23 cellular contexts compared by ENCODE assay signal in the genomic region with DNA sequence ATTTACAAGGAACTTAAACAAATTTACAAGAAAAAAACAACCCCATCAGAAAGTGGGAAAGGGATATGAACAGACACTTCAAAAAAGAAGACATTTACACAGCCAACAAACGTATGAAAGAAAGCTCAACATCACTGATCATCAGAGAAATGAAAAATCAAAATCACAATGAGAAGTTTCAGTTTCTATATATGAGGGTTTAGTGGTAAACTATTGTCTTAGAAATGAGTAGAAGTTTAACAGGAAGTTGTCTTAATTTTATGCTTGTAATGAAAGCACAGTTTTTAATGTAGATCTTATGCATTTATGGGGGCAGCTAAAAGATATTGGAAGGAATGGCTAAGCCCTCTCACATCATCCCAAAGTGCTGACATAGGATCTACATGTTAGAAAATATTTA.
DNase-seq lines count a peak whose midpoint lies in the region; ATAC-seq lines count a peak whose summit lies in the region.
"Had no signal": no experiment of that assay in that cellular context is flagged by ENCODE, and none has a peak within 500 bp of the region (broad histone marks: within the 10 kb centered on the region; RNA-seq: fewer than 3 reads in every experiment).

No MANE protein-coding gene starts in this region.

- H3K4me3 Mint-ChIP-seq in naive thymus-derived CD8-positive, alpha-beta T cell: no peak overlapping the region
- H3K4me3 Mint-ChIP-seq: activated CD4-positive, alpha-beta T cell treated with anti-CD3 and anti-CD28 coated beads, Interleukin-2, amount 10 ng/mL, durations not matched to agents 24 days and 14 days; central memory CD8-positive, alpha-beta T cell; neural progenitor cell had no signal

- peaks cover 0 to 21% (median 0%) of the 10 kb centered on the region in 9 donors for H3K9me3 Mint-ChIP-seq in naive thymus-derived CD8-positive, alpha-beta T cell
- H3K9me3 Mint-ChIP-seq: activated CD4-positive, alpha-beta T cell treated with anti-CD3 and anti-CD28 coated beads, Interleukin-2, amount 10 ng/mL, durations not matched to agents 24 days and 14 days had no signal

- H3K4me1 Mint-ChIP-seq in naive thymus-derived CD8-positive, alpha-beta T cell: no peaks in the 10 kb centered on the region
- H3K4me1 Mint-ChIP-seq: activated CD4-positive, alpha-beta T cell treated with anti-CD3 and anti-CD28 coated beads, Interleukin-2, amount 10 ng/mL, durations not matched to agents 24 days and 14 days; central memory CD8-positive, alpha-beta T cell had no signal

- H3K27ac Mint-ChIP-seq in naive thymus-derived CD8-positive, alpha-beta T cell: no peak overlapping the region
- H3K27ac Mint-ChIP-seq: activated CD4-positive, alpha-beta T cell treated with anti-CD3 and anti-CD28 coated beads, Interleukin-2, amount 10 ng/mL, durations not matched to agents 24 days and 14 days; neural progenitor cell had no signal

- ATAC-seq in GM18868 (IDR thresholded peaks at IDR 0.05; ENCODE audit: unreplicated experiment) (peak; percentile 65), GM21529 (IDR thresholded peaks at IDR 0.05; ENCODE audit: unreplicated experiment) (peak; percentile 72), HG03159 (IDR thresholded peaks at IDR 0.05; ENCODE audit: unreplicated experiment) (peak; percentile 78), GM19324 (IDR thresholded peaks at IDR 0.05; ENCODE audit: low FRiP score, unreplicated experiment) (no peak)
- ATAC-seq in naive thymus-derived CD8-positive, alpha-beta T cell: no peak
- ATAC-seq: left colon had no signal

- POLR2A ChIA-PET in naive thymus-derived CD8-positive, alpha-beta T cell (lab: Charles Lee): no interaction called here

- DNase-seq in naive thymus-derived CD8-positive, alpha-beta T cell: no peak
- no peak for DNase-seq in activated CD8-positive, alpha-beta memory T cell treated with anti-CD3 and anti-CD28 coated beads, Interleukin-2, amount 50 U/mL, for 4 hours
- no peak for DNase-seq in glomerular visceral epithelial cell (ENCODE audit: extremely low spot score)
- DNase-seq: activated CD4-positive, alpha-beta T cell treated with anti-CD3 and anti-CD28 coated beads, Interleukin-2, amount 10 ng/mL, durations not matched to agents 24 days and 14 days; activated gamma-delta T cell; AML-193; amygdala; effector CD4-positive, alpha-beta T cell; EL; esophagus squamous epithelium; IMR-90; left colon; NCI-H345; NK-92 treated with Interleukin-12 subunit alpha and Interleukin-12 subunit beta, amount 100 ng/mL, for 24 hours; small intestine; stimulated activated CD8-positive, alpha-beta memory T cell treated with anti-CD3 and anti-CD28 coated beads, Interleukin-4, amount 100 ng/mL, for 48 hours; substantia nigra had no signal

- no peaks in the 10 kb centered on the region for H3K27me3 Mint-ChIP-seq in naive thymus-derived CD8-positive, alpha-beta T cell
- H3K27me3 Mint-ChIP-seq: activated CD4-positive, alpha-beta T cell treated with anti-CD3 and anti-CD28 coated beads, Interleukin-2, amount 10 ng/mL, durations not matched to agents 24 days and 14 days; central memory CD8-positive, alpha-beta T cell had no signal

- no peaks in the 10 kb centered on the region for H3K36me3 Mint-ChIP-seq in naive thymus-derived CD8-positive, alpha-beta T cell

Comparison
In these comparisons a context has a peak if more than half of its experiments do, and no peak if none do; other contexts are left out.
1. ATAC-seq: peak in GM18868 (single experiment), GM21529 (single experiment) and HG03159 (single experiment); none in GM19324 (single experiment) and naive thymus-derived CD8-positive, alpha-beta T cell (0 of 2).